In genomic region chr13:66618702-66619101, GRCh38 we compare ENCODE assay signal across 8 cellular contexts.
A peak's percentile ranks its signal among the peaks of the same experiment; 100 is the strongest.
DNase-seq lines count a peak whose midpoint lies in the region; ATAC-seq, FAIRE-seq and TF ChIP-seq lines count a peak whose summit lies in the region.

No MANE protein-coding gene starts in this region.

- H3K27ac ChIP-seq in A549, result no peak overlapping the region

- ATAC-seq in A549, result peak; percentile 68 to 69; a peak in 4 of 6 replicates
- ATAC-seq in GM19463 (IDR thresholded peaks at IDR 0.05; ENCODE audit: unreplicated experiment), result peak; percentile 81
- no peak for ATAC-seq in stimulated activated naive B cell treated with anti-CD40 and anti-IgM and Interleukin-4, amounts not matched to agents 10 μg/mL and 1 μg/mL and 100 μg/mL, for 72 hours (replicated peaks)
- ATAC-seq in stimulated activated effector memory CD8-positive, alpha-beta T cell treated with anti-CD3 and anti-CD28 coated beads, Interleukin-12 subunit alpha, Interleukin-12 subunit beta, amount 100 ng/mL, for 72 hours, result no peak

- H3K4me1 ChIP-seq in A549, result peaks cover 3% of the 10 kb centered on the region; the same call in 2 of the 3 replicates

- peak; percentile 36 to 52 for TF ChIP-seq RAD21 in A549 (conservative IDR thresholded peaks at IDR 0.05 in 1 of 2, IDR thresholded peaks at IDR 0.05 in 1 of 2)

- H3K4me1 Mint-ChIP-seq in activated T-helper 1 cell treated with anti-CD3 and anti-CD28 coated beads, Interleukin-12 subunit alpha, Interleukin-12 subunit beta, Interleukin-2, Interleukin-4 antibody, amounts not matched to agents 30 ng/mL and 10 ng/mL and 1 ng/mL, durations not matched to agents 14 hours and 24 hours and 36 hours (ENCODE audit: low read depth), result no peaks in the 10 kb centered on the region
- H3K4me1 Mint-ChIP-seq in stimulated activated naive B cell treated with anti-CD40 and anti-IgM and Interleukin-4, amounts not matched to agents 10 μg/mL and 1 μg/mL and 100 μg/mL, for 72 hours, result peaks cover 0 to 2% of the 10 kb centered on the region in 2 donors
- H3K4me1 Mint-ChIP-seq in stimulated activated effector memory CD8-positive, alpha-beta T cell treated with anti-CD3 and anti-CD28 coated beads, Interleukin-12 subunit alpha, Interleukin-12 subunit beta, amount 100 ng/mL, for 72 hours, result no peaks in the 10 kb centered on the region

- intact Hi-C loops in activated T-helper 1 cell treated with anti-CD3 and anti-CD28 coated beads, Interleukin-12 subunit alpha, Interleukin-12 subunit beta, Interleukin-2, Interleukin-4 antibody, amounts not matched to agents 30 ng/mL and 10 ng/mL and 1 ng/mL, durations not matched to agents 14 hours and 24 hours and 36 hours (cut with micrococcal nuclease), result loop anchor here (2.0 kb wide), 1 partner anchor 618 kb away; no protein-coding TSS in a partner anchor

- H3K27me3 Mint-ChIP-seq in activated T-helper 1 cell treated with anti-CD3 and anti-CD28 coated beads, Interleukin-12 subunit alpha, Interleukin-12 subunit beta, Interleukin-2, Interleukin-4 antibody, amounts not matched to agents 30 ng/mL and 10 ng/mL and 1 ng/mL, durations not matched to agents 14 hours and 24 hours and 36 hours (ENCODE audit: insufficient read depth), result no peaks in the 10 kb centered on the region
- H3K27me3 Mint-ChIP-seq in stimulated activated naive B cell treated with anti-CD40 and anti-IgM and Interleukin-4, amounts not matched to agents 10 μg/mL and 1 μg/mL and 100 μg/mL, for 72 hours, result no peaks in the 10 kb centered on the region

- DNase-seq in A549 (ENCODE audit: low read depth in 1 of 2, low spot score in 1 of 2), result peak; percentile 16 to 36
- peak; percentile 33 for DNase-seq in NCI-H82 treated with DMSO at 0.1 percent for 48 hours (lab: John Stamatoyannopoulos, UW; ENCODE audit: unreplicated experiment)
- peak; percentile 10 for DNase-seq in fibroblast of villous mesenchyme (ENCODE audit: low read depth)
- DNase-seq in activated T-helper 1 cell treated with anti-CD3 and anti-CD28 coated beads, Interleukin-12 subunit alpha, Interleukin-12 subunit beta, Interleukin-2, Interleukin-4 antibody, amounts not matched to agents 30 ng/mL and 10 ng/mL and 1 ng/mL, durations not matched to agents 14 hours and 24 hours and 36 hours (ENCODE audit: low spot score), result no peak
- no peak for DNase-seq in stimulated activated naive B cell treated with anti-CD40 and anti-IgM and Interleukin-4, amounts not matched to agents 10 μg/mL and 1 μg/mL and 100 μg/mL, for 72 hours
- DNase-seq in NOMO-1 treated with dmso at 0.1 percent for 144 hours (lab: John Stamatoyannopoulos, UW; ENCODE audit: unreplicated experiment), result no peak
- no peak for DNase-seq in stimulated activated effector memory CD8-positive, alpha-beta T cell treated with anti-CD3 and anti-CD28 coated beads, Interleukin-12 subunit alpha, Interleukin-12 subunit beta, amount 100 ng/mL, for 72 hours (ENCODE audit: low spot score in 2 of 2)

- H3K4me2 ChIP-seq in A549, result no peak overlapping the region

- peak; percentile 23 for FAIRE-seq in A549 (lab: Jason Lieb, UNC)

- CTCF ChIA-PET in A549 (lab: Yijun Ruan, JAX), result interaction anchor here (1.0 to 1.8 kb wide), 3 partner anchors 11 to 375 kb away, joined by 4 to 6 read pairs (median 4); no protein-coding TSS in a partner anchor

- no peak for TF ChIP-seq EP300 in A549 (IDR thresholded peaks at IDR 0.05)

- WGBS in A549 (ENCODE audit: missing lambda C conversion rate), result 5% methylated on average over 1 of the region's 1 CpG

- no peaks in the 10 kb centered on the region for H3K36me3 Mint-ChIP-seq in activated T-helper 1 cell treated with anti-CD3 and anti-CD28 coated beads, Interleukin-12 subunit alpha, Interleukin-12 subunit beta, Interleukin-2, Interleukin-4 antibody, amounts not matched to agents 30 ng/mL and 10 ng/mL and 1 ng/mL, durations not matched to agents 14 hours and 24 hours and 36 hours (ENCODE audit: low read depth)
- H3K36me3 Mint-ChIP-seq in stimulated activated naive B cell treated with anti-CD40 and anti-IgM and Interleukin-4, amounts not matched to agents 10 μg/mL and 1 μg/mL and 100 μg/mL, for 72 hours, result peaks cover 4 to 8% of the 10 kb centered on the region in 2 donors
- H3K36me3 Mint-ChIP-seq in stimulated activated effector memory CD8-positive, alpha-beta T cell treated with anti-CD3 and anti-CD28 coated beads, Interleukin-12 subunit alpha, Interleukin-12 subunit beta, amount 100 ng/mL, for 72 hours, result no peaks in the 10 kb centered on the region

- H3K27ac Mint-ChIP-seq in activated T-helper 1 cell treated with anti-CD3 and anti-CD28 coated beads, Interleukin-12 subunit alpha, Interleukin-12 subunit beta, Interleukin-2, Interleukin-4 antibody, amounts not matched to agents 30 ng/mL and 10 ng/mL and 1 ng/mL, durations not matched to agents 14 hours and 24 hours and 36 hours, result no peak overlapping the region
- no peak overlapping the region for H3K27ac Mint-ChIP-seq in stimulated activated naive B cell treated with anti-CD40 and anti-IgM and Interleukin-4, amounts not matched to agents 10 μg/mL and 1 μg/mL and 100 μg/mL, for 72 hours
- H3K27ac Mint-ChIP-seq in stimulated activated effector memory CD8-positive, alpha-beta T cell treated with anti-CD3 and anti-CD28 coated beads, Interleukin-12 subunit alpha, Interleukin-12 subunit beta, amount 100 ng/mL, for 72 hours, result no peak overlapping the region

- peak; percentile 34; the same call in 2 of the 3 replicates for TF ChIP-seq CTCF in A549 (IDR thresholded peaks at IDR 0.05)
- peak; percentile 27 for TF ChIP-seq CTCF in fibroblast of villous mesenchyme (IDR thresholded peaks at IDR 0.05; ENCODE audit: insufficient read depth, low read depth, low read length)

- H3K9me3 ChIP-seq in A549, result no peaks in the 10 kb centered on the region

- H3K4me3 ChIP-seq in A549 (no peak overlapping the region), fibroblast of villous mesenchyme (ENCODE audit: low read depth, low read length) (no peak overlapping the region)

- TF ChIP-seq POLR2A in A549 (IDR thresholded peaks at IDR 0.05; ENCODE audit: low read length), result no peak

- no peak overlapping the region for H3K4me3 Mint-ChIP-seq in activated T-helper 1 cell treated with anti-CD3 and anti-CD28 coated beads, Interleukin-12 subunit alpha, Interleukin-12 subunit beta, Interleukin-2, Interleukin-4 antibody, amounts not matched to agents 30 ng/mL and 10 ng/mL and 1 ng/mL, durations not matched to agents 14 hours and 24 hours and 36 hours
- H3K4me3 Mint-ChIP-seq in stimulated activated naive B cell treated with anti-CD40 and anti-IgM and Interleukin-4, amounts not matched to agents 10 μg/mL and 1 μg/mL and 100 μg/mL, for 72 hours, result no peak overlapping the region
- H3K4me3 Mint-ChIP-seq in stimulated activated effector memory CD8-positive, alpha-beta T cell treated with anti-CD3 and anti-CD28 coated beads, Interleukin-12 subunit alpha, Interleukin-12 subunit beta, amount 100 ng/mL, for 72 hours, result no peak overlapping the region

- POLR2A ChIA-PET in A549 (lab: Yijun Ruan, JAX), result no interaction called here

- H3K9me3 Mint-ChIP-seq in activated T-helper 1 cell treated with anti-CD3 and anti-CD28 coated beads, Interleukin-12 subunit alpha, Interleukin-12 subunit beta, Interleukin-2, Interleukin-4 antibody, amounts not matched to agents 30 ng/mL and 10 ng/mL and 1 ng/mL, durations not matched to agents 14 hours and 24 hours and 36 hours, result no peaks in the 10 kb centered on the region
- peaks cover 5 to 9% of the 10 kb centered on the region in 2 donors for H3K9me3 Mint-ChIP-seq in stimulated activated naive B cell treated with anti-CD40 and anti-IgM and Interleukin-4, amounts not matched to agents 10 μg/mL and 1 μg/mL and 100 μg/mL, for 72 hours
- peaks cover 2% of the 10 kb centered on the region for H3K9me3 Mint-ChIP-seq in stimulated activated effector memory CD8-positive, alpha-beta T cell treated with anti-CD3 and anti-CD28 coated beads, Interleukin-12 subunit alpha, Interleukin-12 subunit beta, amount 100 ng/mL, for 72 hours

TF ChIP-seq in A549, 52 proteins besides CTCF, POLR2A, EP300 and RAD21:
- TF ChIP-seq ZSCAN20 (CRISPR knock-in tag; IDR thresholded peaks at IDR 0.05), result no peak
- peak; percentile 47 for TF ChIP-seq SMC3 (IDR thresholded peaks at IDR 0.05)
- no peak for TF ChIP-seq HOXB5 (CRISPR knock-in tag; IDR thresholded peaks at IDR 0.05)
- TF ChIP-seq CEBPB (IDR thresholded peaks at IDR 0.05), result no peak
- TF ChIP-seq KDM5A (IDR thresholded peaks at IDR 0.05), result no peak
- TF ChIP-seq ZFP36 (IDR thresholded peaks at IDR 0.05; ENCODE audit: borderline replicate concordance, partially characterized antibody), result no peak
- TF ChIP-seq USF2 (IDR thresholded peaks at IDR 0.05), result 0 out of 2 replicates have a peak, but pooled peaks have one; percentile 30
- no peak for TF ChIP-seq MAFK (IDR thresholded peaks at IDR 0.05; ENCODE audit: partially characterized antibody)
- TF ChIP-seq MAZ (IDR thresholded peaks at IDR 0.05; ENCODE audit: borderline replicate concordance, low read depth, low read length), result no peak
- TF ChIP-seq CHD2 (IDR thresholded peaks at IDR 0.05; ENCODE audit: low read length, partially characterized antibody), result no peak
TF ChIP-seq in A549: peak in this region for 2.

Comparison
In these comparisons a context has a peak if more than half of its experiments do, and no peak if none do; other contexts are left out.
1. ATAC-seq: peak in A549 (2 of 2) and GM19463 (single experiment); none in stimulated activated naive B cell treated with anti-CD40 and anti-IgM and Interleukin-4, amounts not matched to agents 10 μg/mL and 1 μg/mL and 100 μg/mL, for 72 hours (0 of 2) and stimulated activated effector memory CD8-positive, alpha-beta T cell treated with anti-CD3 and anti-CD28 coated beads, Interleukin-12 subunit alpha, Interleukin-12 subunit beta, amount 100 ng/mL, for 72 hours (single experiment).
2. DNase-seq: peak in A549 (2 of 2), NCI-H82 treated with DMSO at 0.1 percent for 48 hours (single experiment) and fibroblast of villous mesenchyme (single experiment); none in activated T-helper 1 cell treated with anti-CD3 and anti-CD28 coated beads, Interleukin-12 subunit alpha, Interleukin-12 subunit beta, Interleukin-2, Interleukin-4 antibody, amounts not matched to agents 30 ng/mL and 10 ng/mL and 1 ng/mL, durations not matched to agents 14 hours and 24 hours and 36 hours (single experiment), stimulated activated naive B cell treated with anti-CD40 and anti-IgM and Interleukin-4, amounts not matched to agents 10 μg/mL and 1 μg/mL and 100 μg/mL, for 72 hours (single experiment), NOMO-1 treated with dmso at 0.1 percent for 144 hours (single experiment) and stimulated activated effector memory CD8-positive, alpha-beta T cell treated with anti-CD3 and anti-CD28 coated beads, Interleukin-12 subunit alpha, Interleukin-12 subunit beta, amount 100 ng/mL, for 72 hours (0 of 2).